In genomic region chr11:121863126-121863525, GRCh38 we compare ENCODE assay signal across 19 cellular contexts.
"Had no signal": no experiment of that assay in that cellular context is flagged by ENCODE, and none has a peak within 500 bp of the region (broad histone marks: within the 10 kb centered on the region; RNA-seq: fewer than 3 reads in every experiment).

No MANE protein-coding gene starts in this region.

- H3K27ac ChIP-seq: colonic mucosa, esophagus muscularis mucosa, gastrocnemius medialis, heart right ventricle, left lung, lower lobe of right lung had no signal

- H3K4me3 ChIP-seq: colonic mucosa, esophagus muscularis mucosa, gastrocnemius medialis, heart right ventricle, left lung, lower lobe of right lung, mucosa of descending colon had no signal

- DNase-seq: colonic mucosa; cortex of kidney; effector CD4-positive, alpha-beta T cell; effector memory CD4-positive, alpha-beta T cell; foreskin fibroblast; foreskin melanocyte; gastrocnemius medialis; glutamatergic neuron; head of caudate nucleus; heart right ventricle; hippocampal formation; left cardiac atrium; left lung; left ventricle myocardium superior; lower lobe of right lung; mesenchymal stem cell; mucosa of descending colon; naive B cell had no signal

- H3K27me3 ChIP-seq: colonic mucosa, esophagus muscularis mucosa, gastrocnemius medialis, heart right ventricle, left lung had no signal

- H3K9me3 ChIP-seq: colonic mucosa, gastrocnemius medialis, lower lobe of right lung, mucosa of descending colon had no signal

- ATAC-seq: gastrocnemius medialis, heart right ventricle, left cardiac atrium, left lung, left ventricle myocardium superior, lower lobe of right lung, mucosa of descending colon had no signal

- H3K36me3 ChIP-seq: colonic mucosa, esophagus muscularis mucosa, gastrocnemius medialis, heart right ventricle, left lung, lower lobe of right lung had no signal

- H3K4me1 ChIP-seq: colonic mucosa, heart right ventricle, left lung, lower lobe of right lung had no signal
